Comparison of ENCODE assay signal across 12 cellular contexts in the genomic region with DNA sequence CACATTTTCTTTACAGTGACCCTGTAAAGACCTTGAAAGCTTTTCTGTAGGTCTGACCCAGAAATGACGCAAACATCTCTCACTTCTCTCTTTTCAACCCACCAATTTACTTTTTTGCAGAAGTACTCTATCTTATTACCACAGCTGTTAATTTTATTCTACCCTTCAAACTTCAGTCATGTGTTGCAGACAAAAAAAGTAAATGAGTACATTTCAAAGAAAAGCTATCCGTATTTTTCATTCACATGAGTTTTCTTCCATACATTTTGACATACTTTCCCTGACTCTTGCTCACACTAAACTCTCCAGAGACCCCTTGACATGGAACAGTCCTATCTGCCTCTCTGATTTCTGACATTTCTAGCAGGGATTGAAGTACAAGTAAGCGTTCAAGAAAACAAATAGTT. TPM values are rescaled to one million over a fixed set of nuclear protein-coding genes. Genes with fewer than 3 reads are reported as not detected.
DNase-seq lines count a peak whose midpoint lies in the region; ATAC-seq and TF ChIP-seq lines count a peak whose summit lies in the region.
"Had no signal": no experiment of that assay in that cellular context is flagged by ENCODE, and none has a peak within 500 bp of the region (broad histone marks: within the 10 kb centered on the region; RNA-seq: fewer than 3 reads in every experiment).

No MANE protein-coding gene starts in this region.

- no peak for TF ChIP-seq CTCF in spleen (IDR thresholded peaks at IDR 0.05 in 8 of 11, conservative IDR thresholded peaks at IDR 0.05 in 3 of 11)
- no peak for TF ChIP-seq CTCF in foreskin keratinocyte (conservative IDR thresholded peaks at IDR 0.05)

- H3K4me1 ChIP-seq in spleen (peaks cover 0 to 25% (median 3%) of the 10 kb centered on the region in 6 donors), foreskin keratinocyte (peaks cover 22% of the 10 kb centered on the region)
- H3K4me1 ChIP-seq: breast epithelium, prostate gland had no signal

- DNase-seq in GM19240 (ENCODE audit: insufficient read length, low spot score) (peak; percentile 26), NAMALWA (ENCODE audit: low spot score) (peak; percentile 81), spleen (no peak), NCI-H446 (lab: John Stamatoyannopoulos, UW) (no peak), foreskin keratinocyte (no peak)
- DNase-seq in stimulated activated naive CD4-positive, alpha-beta T cell treated with Interleukin-2 at 50 U/mL for 16 hours (lab: John Stamatoyannopoulos, UW) = no peak
- DNase-seq: activated CD4-positive, alpha-beta T cell treated with anti-CD3 and anti-CD28 coated beads, Interleukin-2, amount 10 ng/mL, durations not matched to agents 7 days and 5 days; hippocampal formation; NCI-H2171 treated with DMSO at 0.1 percent for 48 hours had no signal

- 31 to 49% (median 44%) methylated on average over 3 of the region's 3 CpGs for WGBS in spleen, 5 donors

- no peak overlapping the region for H3K4me3 ChIP-seq in spleen
- H3K4me3 ChIP-seq: breast epithelium, prostate gland had no signal

- intact Hi-C loops in spleen (cut with DNase I; ENCODE audit: low total_unique reads) = no loop called here

- H3K9me3 ChIP-seq in spleen = no peaks in the 10 kb centered on the region
- H3K9me3 ChIP-seq: breast epithelium, prostate gland had no signal

- H3K27me3 ChIP-seq in spleen (replicated peaks in 1 of 7) = no peaks in the 10 kb centered on the region
- no peaks in the 10 kb centered on the region for H3K27me3 ChIP-seq in foreskin keratinocyte
- H3K27me3 ChIP-seq: breast epithelium had no signal

- peak; percentile 100 for ATAC-seq in HG02938 (IDR thresholded peaks at IDR 0.05; ENCODE audit: unreplicated experiment)
- ATAC-seq in foreskin keratinocyte = no peak

- H3K36me3 ChIP-seq in spleen = no peaks in the 10 kb centered on the region
- H3K36me3 ChIP-seq: breast epithelium, prostate gland had no signal

- H3K27ac ChIP-seq in spleen = no peak overlapping the region
- H3K27ac ChIP-seq in foreskin keratinocyte = no peak overlapping the region
- H3K27ac ChIP-seq: breast epithelium, prostate gland had no signal

- no peak for TF ChIP-seq POLR2A in spleen (IDR thresholded peaks at IDR 0.05)

RNA-seq across cellular contexts. Expression of gene SLC7A11, which starts 51.7 kb away (rescaled TPM):
- total RNA-seq in spleen (1 to 10 TPM in 2 of 7 donors, under 1 TPM in 5; 0.33 to 2.1 (median 0.92) TPM), foreskin keratinocyte (14.3 and 29.3 TPM in 2 replicates)
- polyA plus RNA-seq in spleen (under 1 TPM; 0.13 to 0.39 (median 0.27) TPM), foreskin keratinocyte (2.7 and 4.7 TPM in 2 replicates)

Comparison
In these comparisons a context has a peak if more than half of its experiments do, and no peak if none do; other contexts are left out.
1. DNase-seq: peak in GM19240 (single experiment) and NAMALWA (single experiment); none in spleen (single experiment), NCI-H446 (0 of 2), foreskin keratinocyte (0 of 2) and stimulated activated naive CD4-positive, alpha-beta T cell treated with Interleukin-2 at 50 U/mL for 16 hours (single experiment).